ENCODE assay signal across 1 cellular context in the genomic region with DNA sequence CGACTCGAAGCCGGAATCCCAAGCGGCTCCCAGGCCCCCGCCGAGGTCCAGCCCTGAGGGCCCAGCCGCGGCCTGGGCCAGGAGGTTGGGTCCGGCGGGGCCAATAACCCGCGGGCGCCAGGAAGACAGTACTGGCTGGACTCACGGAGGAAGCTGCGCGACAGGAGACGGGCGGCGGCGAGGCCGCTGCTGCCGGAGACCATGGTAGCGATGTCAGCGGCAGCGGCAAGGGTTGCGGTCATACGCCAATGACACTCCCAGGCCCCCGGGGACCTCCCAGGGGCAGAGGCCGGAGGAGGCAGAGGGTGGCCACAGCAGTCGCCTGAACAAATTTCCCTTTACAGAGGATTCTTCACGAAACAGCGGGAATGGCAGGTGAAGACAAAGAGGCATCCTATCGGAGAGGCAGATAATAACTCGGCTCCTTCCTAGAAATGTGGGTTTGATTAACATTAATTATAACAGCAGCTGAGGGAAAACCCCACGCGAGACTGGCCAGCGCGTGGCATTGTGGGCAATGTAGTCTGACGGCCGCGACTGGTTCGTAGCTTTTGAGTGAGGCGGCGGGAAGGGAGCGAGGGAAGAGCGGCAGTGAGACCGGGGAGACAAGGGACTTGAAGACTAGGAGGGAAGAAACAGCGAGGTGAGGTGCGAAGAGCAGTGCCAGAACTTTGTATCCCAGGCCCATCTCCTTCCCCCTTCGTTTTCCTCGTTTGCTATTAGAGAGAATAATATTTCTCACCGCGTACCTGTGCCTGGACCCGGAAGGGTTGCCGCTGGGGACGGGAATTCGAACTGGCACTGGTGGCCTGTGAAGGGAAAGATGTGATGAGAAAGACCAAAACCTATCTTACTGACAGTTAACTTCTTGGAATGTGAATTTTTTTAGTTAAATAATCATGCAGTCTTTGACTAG.
TF ChIP-seq lines count a peak whose summit lies in the region.

A gene (minus strand): TSS at position 253 of the 916 bp plus-strand sequence. CDS start 11 bp downstream, at position 242.

TF ChIP-seq in HepG2, 621 proteins besides CTCF, POLR2A, EP300 and RAD21 (continued from another document and continues in another):
- TF ChIP-seq, protein P1, sequence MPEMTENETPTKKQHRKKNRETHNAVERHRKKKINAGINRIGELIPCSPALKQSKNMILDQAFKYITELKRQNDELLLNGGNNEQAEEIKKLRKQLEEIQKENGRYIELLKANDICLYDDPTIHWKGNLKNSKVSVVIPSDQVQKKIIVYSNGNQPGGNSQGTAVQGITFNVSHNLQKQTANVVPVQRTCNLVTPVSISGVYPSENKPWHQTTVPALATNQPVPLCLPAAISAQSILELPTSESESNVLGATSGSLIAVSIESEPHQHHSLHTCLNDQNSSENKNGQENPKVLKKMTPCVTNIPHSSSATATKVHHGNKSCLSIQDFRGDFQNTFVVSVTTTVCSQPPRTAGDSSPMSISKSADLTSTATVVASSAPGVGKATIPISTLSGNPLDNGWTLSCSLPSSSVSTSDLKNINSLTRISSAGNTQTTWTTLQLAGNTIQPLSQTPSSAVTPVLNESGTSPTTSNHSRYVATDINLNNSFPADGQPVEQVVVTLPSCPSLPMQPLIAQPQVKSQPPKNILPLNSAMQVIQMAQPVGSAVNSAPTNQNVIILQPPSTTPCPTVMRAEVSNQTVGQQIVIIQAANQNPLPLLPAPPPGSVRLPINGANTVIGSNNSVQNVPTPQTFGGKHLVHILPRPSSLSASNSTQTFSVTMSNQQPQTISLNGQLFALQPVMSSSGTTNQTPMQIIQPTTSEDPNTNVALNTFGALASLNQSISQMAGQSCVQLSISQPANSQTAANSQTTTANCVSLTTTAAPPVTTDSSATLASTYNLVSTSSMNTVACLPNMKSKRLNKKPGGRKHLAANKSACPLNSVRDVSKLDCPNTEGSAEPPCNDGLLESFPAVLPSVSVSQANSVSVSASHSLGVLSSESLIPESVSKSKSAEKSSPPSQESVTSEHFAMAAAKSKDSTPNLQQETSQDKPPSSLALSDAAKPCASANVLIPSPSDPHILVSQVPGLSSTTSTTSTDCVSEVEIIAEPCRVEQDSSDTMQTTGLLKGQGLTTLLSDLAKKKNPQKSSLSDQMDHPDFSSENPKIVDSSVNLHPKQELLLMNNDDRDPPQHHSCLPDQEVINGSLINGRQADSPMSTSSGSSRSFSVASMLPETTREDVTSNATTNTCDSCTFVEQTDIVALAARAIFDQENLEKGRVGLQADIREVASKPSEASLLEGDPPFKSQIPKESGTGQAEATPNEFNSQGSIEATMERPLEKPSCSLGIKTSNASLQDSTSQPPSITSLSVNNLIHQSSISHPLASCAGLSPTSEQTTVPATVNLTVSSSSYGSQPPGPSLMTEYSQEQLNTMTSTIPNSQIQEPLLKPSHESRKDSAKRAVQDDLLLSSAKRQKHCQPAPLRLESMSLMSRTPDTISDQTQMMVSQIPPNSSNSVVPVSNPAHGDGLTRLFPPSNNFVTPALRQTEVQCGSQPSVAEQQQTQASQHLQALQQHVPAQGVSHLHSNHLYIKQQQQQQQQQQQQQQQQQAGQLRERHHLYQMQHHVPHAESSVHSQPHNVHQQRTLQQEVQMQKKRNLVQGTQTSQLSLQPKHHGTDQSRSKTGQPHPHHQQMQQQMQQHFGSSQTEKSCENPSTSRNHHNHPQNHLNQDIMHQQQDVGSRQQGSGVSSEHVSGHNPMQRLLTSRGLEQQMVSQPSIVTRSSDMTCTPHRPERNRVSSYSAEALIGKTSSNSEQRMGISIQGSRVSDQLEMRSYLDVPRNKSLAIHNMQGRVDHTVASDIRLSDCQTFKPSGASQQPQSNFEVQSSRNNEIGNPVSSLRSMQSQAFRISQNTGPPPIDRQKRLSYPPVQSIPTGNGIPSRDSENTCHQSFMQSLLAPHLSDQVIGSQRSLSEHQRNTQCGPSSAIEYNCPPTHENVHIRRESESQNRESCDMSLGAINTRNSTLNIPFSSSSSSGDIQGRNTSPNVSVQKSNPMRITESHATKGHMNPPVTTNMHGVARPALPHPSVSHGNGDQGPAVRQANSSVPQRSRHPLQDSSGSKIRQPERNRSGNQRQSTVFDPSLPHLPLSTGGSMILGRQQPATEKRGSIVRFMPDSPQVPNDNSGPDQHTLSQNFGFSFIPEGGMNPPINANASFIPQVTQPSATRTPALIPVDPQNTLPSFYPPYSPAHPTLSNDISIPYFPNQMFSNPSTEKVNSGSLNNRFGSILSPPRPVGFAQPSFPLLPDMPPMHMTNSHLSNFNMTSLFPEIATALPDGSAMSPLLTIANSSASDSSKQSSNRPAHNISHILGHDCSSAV (CRISPR knock-in tag; IDR thresholded peaks at IDR 0.05; ENCODE audit: borderline replicate concordance), result no peak
- peak; percentile 29; the same call in 1 of the 2 replicates for TF ChIP-seq SNAI1 (CRISPR knock-in tag; IDR thresholded peaks at IDR 0.05; ENCODE audit: borderline replicate concordance)
- TF ChIP-seq KLF13 (CRISPR knock-in tag; IDR thresholded peaks at IDR 0.05), result no peak
- peak; percentile 88 for TF ChIP-seq GATAD1 (CRISPR knock-in tag; IDR thresholded peaks at IDR 0.05)
- TF ChIP-seq DMAP1 (CRISPR knock-in tag; IDR thresholded peaks at IDR 0.05), result peak; percentile 76; the same call in 1 of the 2 replicates
- 0 out of 2 replicates have a peak, but pooled peaks have one; percentile 39 for TF ChIP-seq RFXANK (CRISPR knock-in tag; IDR thresholded peaks at IDR 0.05)
- TF ChIP-seq ZMYM4 (CRISPR knock-in tag; IDR thresholded peaks at IDR 0.05), result peak; percentile 57; the same call in 1 of the 2 replicates
- TF ChIP-seq SIX4 (CRISPR knock-in tag; IDR thresholded peaks at IDR 0.05), result no peak
- TF ChIP-seq, protein P2, sequence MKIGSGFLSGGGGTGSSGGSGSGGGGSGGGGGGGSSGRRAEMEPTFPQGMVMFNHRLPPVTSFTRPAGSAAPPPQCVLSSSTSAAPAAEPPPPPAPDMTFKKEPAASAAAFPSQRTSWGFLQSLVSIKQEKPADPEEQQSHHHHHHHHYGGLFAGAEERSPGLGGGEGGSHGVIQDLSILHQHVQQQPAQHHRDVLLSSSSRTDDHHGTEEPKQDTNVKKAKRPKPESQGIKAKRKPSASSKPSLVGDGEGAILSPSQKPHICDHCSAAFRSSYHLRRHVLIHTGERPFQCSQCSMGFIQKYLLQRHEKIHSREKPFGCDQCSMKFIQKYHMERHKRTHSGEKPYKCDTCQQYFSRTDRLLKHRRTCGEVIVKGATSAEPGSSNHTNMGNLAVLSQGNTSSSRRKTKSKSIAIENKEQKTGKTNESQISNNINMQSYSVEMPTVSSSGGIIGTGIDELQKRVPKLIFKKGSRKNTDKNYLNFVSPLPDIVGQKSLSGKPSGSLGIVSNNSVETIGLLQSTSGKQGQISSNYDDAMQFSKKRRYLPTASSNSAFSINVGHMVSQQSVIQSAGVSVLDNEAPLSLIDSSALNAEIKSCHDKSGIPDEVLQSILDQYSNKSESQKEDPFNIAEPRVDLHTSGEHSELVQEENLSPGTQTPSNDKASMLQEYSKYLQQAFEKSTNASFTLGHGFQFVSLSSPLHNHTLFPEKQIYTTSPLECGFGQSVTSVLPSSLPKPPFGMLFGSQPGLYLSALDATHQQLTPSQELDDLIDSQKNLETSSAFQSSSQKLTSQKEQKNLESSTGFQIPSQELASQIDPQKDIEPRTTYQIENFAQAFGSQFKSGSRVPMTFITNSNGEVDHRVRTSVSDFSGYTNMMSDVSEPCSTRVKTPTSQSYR (CRISPR knock-in tag; IDR thresholded peaks at IDR 0.05; ENCODE audit: borderline replicate concordance), result no peak
- TF ChIP-seq NRL (CRISPR knock-in tag; IDR thresholded peaks at IDR 0.05; ENCODE audit: borderline replicate concordance), result 0 out of 2 replicates have a peak, but pooled peaks have one; percentile 19
- peak; percentile 90; the same call in 1 of the 2 replicates for TF ChIP-seq ZNF724P (CRISPR knock-in tag; IDR thresholded peaks at IDR 0.05; ENCODE audit: borderline replicate concordance)
- TF ChIP-seq HMG20A (CRISPR knock-in tag; IDR thresholded peaks at IDR 0.05; ENCODE audit: borderline replicate concordance), result 0 out of 2 replicates have a peak, but pooled peaks have one; percentile 7
- TF ChIP-seq ZNF564 (CRISPR knock-in tag; IDR thresholded peaks at IDR 0.05), result no peak
- TF ChIP-seq CEBPG (CRISPR knock-in tag; IDR thresholded peaks at IDR 0.05), result no peak
- peak; percentile 49; the same call in 1 of the 2 replicates for TF ChIP-seq ZNF605 (CRISPR knock-in tag; IDR thresholded peaks at IDR 0.05)
- no peak for TF ChIP-seq SRSF4 (IDR thresholded peaks at IDR 0.05; ENCODE audit: low read depth, low read length, poor library complexity, severe bottlenecking)
- TF ChIP-seq ZNF180 (CRISPR knock-in tag; IDR thresholded peaks at IDR 0.05; ENCODE audit: borderline replicate concordance, low read depth), result no peak
- peak; percentile 83 for TF ChIP-seq ARNT2 (CRISPR knock-in tag; IDR thresholded peaks at IDR 0.05; ENCODE audit: low read depth)
- TF ChIP-seq WIZ (CRISPR knock-in tag; IDR thresholded peaks at IDR 0.05), result no peak
- TF ChIP-seq ZNF326 (CRISPR knock-in tag; IDR thresholded peaks at IDR 0.05; ENCODE audit: borderline replicate concordance), result no peak
- TF ChIP-seq, protein P3, sequence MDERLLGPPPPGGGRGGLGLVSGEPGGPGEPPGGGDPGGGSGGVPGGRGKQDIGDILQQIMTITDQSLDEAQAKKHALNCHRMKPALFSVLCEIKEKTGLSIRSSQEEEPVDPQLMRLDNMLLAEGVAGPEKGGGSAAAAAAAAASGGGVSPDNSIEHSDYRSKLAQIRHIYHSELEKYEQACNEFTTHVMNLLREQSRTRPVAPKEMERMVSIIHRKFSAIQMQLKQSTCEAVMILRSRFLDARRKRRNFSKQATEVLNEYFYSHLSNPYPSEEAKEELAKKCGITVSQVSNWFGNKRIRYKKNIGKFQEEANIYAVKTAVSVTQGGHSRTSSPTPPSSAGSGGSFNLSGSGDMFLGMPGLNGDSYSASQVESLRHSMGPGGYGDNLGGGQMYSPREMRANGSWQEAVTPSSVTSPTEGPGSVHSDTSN (CRISPR knock-in tag; IDR thresholded peaks at IDR 0.05), result no peak
- peak; percentile 17 for TF ChIP-seq ATF7-NPFF (CRISPR knock-in tag; IDR thresholded peaks at IDR 0.05; ENCODE audit: low read depth)
- TF ChIP-seq ZBTB42 (CRISPR knock-in tag; IDR thresholded peaks at IDR 0.05), result no peak; the same call in 1 of the 2 replicates
- peak; percentile 96 for TF ChIP-seq ZFX (CRISPR knock-in tag; IDR thresholded peaks at IDR 0.05; ENCODE audit: low read depth)
- 0 out of 2 replicates have a peak, but pooled peaks have one; percentile 27 for TF ChIP-seq ZNF33B (CRISPR knock-in tag; IDR thresholded peaks at IDR 0.05)
- TF ChIP-seq, protein P4, sequence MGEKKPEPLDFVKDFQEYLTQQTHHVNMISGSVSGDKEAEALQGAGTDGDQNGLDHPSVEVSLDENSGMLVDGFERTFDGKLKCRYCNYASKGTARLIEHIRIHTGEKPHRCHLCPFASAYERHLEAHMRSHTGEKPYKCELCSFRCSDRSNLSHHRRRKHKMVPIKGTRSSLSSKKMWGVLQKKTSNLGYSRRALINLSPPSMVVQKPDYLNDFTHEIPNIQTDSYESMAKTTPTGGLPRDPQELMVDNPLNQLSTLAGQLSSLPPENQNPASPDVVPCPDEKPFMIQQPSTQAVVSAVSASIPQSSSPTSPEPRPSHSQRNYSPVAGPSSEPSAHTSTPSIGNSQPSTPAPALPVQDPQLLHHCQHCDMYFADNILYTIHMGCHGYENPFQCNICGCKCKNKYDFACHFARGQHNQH (CRISPR knock-in tag; IDR thresholded peaks at IDR 0.05), result no peak; the same call in 1 of the 2 replicates
- TF ChIP-seq FIP1L1 (IDR thresholded peaks at IDR 0.05; ENCODE audit: borderline replicate concordance, insufficient read depth, low read depth, low read length), result 0 out of 2 replicates have a peak, but pooled peaks have one; percentile 21
- TF ChIP-seq KLF9 (CRISPR knock-in tag; IDR thresholded peaks at IDR 0.05; ENCODE audit: low read depth), result no peak
- no peak; the same call in 1 of the 2 replicates for TF ChIP-seq TMF1 (CRISPR knock-in tag; IDR thresholded peaks at IDR 0.05; ENCODE audit: low read depth)
- TF ChIP-seq, protein P5, sequence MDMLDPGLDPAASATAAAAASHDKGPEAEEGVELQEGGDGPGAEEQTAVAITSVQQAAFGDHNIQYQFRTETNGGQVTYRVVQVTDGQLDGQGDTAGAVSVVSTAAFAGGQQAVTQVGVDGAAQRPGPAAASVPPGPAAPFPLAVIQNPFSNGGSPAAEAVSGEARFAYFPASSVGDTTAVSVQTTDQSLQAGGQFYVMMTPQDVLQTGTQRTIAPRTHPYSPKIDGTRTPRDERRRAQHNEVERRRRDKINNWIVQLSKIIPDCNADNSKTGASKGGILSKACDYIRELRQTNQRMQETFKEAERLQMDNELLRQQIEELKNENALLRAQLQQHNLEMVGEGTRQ (IDR thresholded peaks at IDR 0.05; ENCODE audit: low read depth, low read length), result no peak
- TF ChIP-seq, protein P5 (CRISPR knock-in tag; IDR thresholded peaks at IDR 0.05; ENCODE audit: borderline replicate concordance), result no peak
- TF ChIP-seq, protein P6, sequence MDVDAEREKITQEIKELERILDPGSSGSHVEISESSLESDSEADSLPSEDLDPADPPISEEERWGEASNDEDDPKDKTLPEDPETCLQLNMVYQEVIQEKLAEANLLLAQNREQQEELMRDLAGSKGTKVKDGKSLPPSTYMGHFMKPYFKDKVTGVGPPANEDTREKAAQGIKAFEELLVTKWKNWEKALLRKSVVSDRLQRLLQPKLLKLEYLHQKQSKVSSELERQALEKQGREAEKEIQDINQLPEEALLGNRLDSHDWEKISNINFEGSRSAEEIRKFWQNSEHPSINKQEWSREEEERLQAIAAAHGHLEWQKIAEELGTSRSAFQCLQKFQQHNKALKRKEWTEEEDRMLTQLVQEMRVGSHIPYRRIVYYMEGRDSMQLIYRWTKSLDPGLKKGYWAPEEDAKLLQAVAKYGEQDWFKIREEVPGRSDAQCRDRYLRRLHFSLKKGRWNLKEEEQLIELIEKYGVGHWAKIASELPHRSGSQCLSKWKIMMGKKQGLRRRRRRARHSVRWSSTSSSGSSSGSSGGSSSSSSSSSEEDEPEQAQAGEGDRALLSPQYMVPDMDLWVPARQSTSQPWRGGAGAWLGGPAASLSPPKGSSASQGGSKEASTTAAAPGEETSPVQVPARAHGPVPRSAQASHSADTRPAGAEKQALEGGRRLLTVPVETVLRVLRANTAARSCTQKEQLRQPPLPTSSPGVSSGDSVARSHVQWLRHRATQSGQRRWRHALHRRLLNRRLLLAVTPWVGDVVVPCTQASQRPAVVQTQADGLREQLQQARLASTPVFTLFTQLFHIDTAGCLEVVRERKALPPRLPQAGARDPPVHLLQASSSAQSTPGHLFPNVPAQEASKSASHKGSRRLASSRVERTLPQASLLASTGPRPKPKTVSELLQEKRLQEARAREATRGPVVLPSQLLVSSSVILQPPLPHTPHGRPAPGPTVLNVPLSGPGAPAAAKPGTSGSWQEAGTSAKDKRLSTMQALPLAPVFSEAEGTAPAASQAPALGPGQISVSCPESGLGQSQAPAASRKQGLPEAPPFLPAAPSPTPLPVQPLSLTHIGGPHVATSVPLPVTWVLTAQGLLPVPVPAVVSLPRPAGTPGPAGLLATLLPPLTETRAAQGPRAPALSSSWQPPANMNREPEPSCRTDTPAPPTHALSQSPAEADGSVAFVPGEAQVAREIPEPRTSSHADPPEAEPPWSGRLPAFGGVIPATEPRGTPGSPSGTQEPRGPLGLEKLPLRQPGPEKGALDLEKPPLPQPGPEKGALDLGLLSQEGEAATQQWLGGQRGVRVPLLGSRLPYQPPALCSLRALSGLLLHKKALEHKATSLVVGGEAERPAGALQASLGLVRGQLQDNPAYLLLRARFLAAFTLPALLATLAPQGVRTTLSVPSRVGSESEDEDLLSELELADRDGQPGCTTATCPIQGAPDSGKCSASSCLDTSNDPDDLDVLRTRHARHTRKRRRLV (CRISPR knock-in tag; IDR thresholded peaks at IDR 0.05), result peak; percentile 91; the same call in 1 of the 2 replicates
- no peak for TF ChIP-seq RORA (CRISPR knock-in tag; IDR thresholded peaks at IDR 0.05)
